8 cellular contexts compared by ENCODE assay signal in the genomic region with DNA sequence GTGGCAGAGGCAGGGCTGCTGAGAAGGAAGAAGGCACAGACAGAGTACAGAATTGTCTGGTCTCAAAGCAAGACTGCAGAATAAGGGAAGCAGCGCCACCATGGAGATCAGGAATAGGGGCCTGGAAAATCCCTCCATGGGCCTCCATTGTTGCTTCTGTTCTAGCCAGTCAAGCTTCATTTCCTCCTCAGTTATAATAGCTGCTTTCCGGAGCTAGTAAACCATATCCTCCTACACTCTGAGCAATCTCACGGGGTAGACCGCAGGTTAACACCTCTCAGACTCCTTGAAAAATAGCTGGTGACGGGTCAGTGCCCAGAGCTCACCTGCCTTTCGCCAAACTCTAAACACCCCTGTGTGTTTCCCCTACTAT. TPM values are rescaled to one million over a fixed set of nuclear protein-coding genes. Genes with fewer than 3 reads are reported as not detected.
A peak's percentile ranks its signal among the peaks of the same experiment; 100 is the strongest.
DNase-seq lines count a peak whose midpoint lies in the region; ATAC-seq, FAIRE-seq and TF ChIP-seq lines count a peak whose summit lies in the region.

No MANE protein-coding gene starts in this region.

- H3K27ac ChIP-seq in endothelial cell of umbilical vein (ENCODE audit: insufficient read depth, low read depth, low read length), result no peak overlapping the region

- H3K36me3 ChIP-seq in endothelial cell of umbilical vein (ENCODE audit: control insufficient read depth in 2 of 2, extremely low read depth in 1 of 2, insufficient read depth in 2 of 2, low read length in 2 of 2), result no peaks in the 10 kb centered on the region

- H3K4me3 ChIP-seq in endothelial cell of umbilical vein (replicated peaks in 1 of 3; ENCODE audit: insufficient read depth in 1 of 3, low read depth in 1 of 3, low read length in 3 of 3), result no peak overlapping the region

- no peaks in the 10 kb centered on the region for H3K79me2 ChIP-seq in endothelial cell of umbilical vein (ENCODE audit: control insufficient read depth, insufficient read depth, low read length)

- dilution Hi-C loops in endothelial cell of umbilical vein (cut with MboI; ENCODE audit: extremely low pct_ligation_motif_present, low sequenced_read_pairs), result no loop called here

- no TSS peak for BruUV-seq in endothelial cell of umbilical vein (replicated peaks; lab: Mats Ljungman, UMichigan)

- no peaks in the 10 kb centered on the region for H3K9me1 ChIP-seq in endothelial cell of umbilical vein (replicated peaks; ENCODE audit: control insufficient read depth, extremely low read depth, insufficient read depth, low read length)

- H3K4me2 ChIP-seq in endothelial cell of umbilical vein (ENCODE audit: insufficient read depth, low read length), result no peak overlapping the region

- CTCF ChIA-PET in endothelial cell of umbilical vein (lab: Charles Lee), result interaction anchor here (0.6 to 5.7 kb wide), 9 partner anchors 8 to 409 kb away, joined by 3 to 53 read pairs (median 3); partner anchors contain the start of gene HLA-DMA

- peak; percentile 46 for ATAC-seq in HG02970 (IDR thresholded peaks at IDR 0.05; ENCODE audit: low FRiP score, unreplicated experiment)

- H2AFZ ChIP-seq in endothelial cell of umbilical vein (ENCODE audit: low read depth, low read length), result peak overlapping the region; percentile 15

- peak; percentile 60 for DNase-seq in NK-92 treated with Interleukin-12 subunit alpha and Interleukin-12 subunit beta, amount 100 ng/mL, for 24 hours (lab: John Stamatoyannopoulos, UW)
- no peak for DNase-seq in NK-92 (lab: John Stamatoyannopoulos, UW; ENCODE audit: unreplicated experiment)
- peak; percentile 42 for DNase-seq in UCSD-AML1 (lab: John Stamatoyannopoulos, UW; ENCODE audit: unreplicated experiment)
- DNase-seq in endothelial cell of umbilical vein (ENCODE audit: low read depth, low spot score), result peak; percentile 68
- DNase-seq in stimulated activated CD8-positive, alpha-beta memory T cell treated with anti-CD3 and anti-CD28 coated beads, Interleukin-12 subunit alpha, Interleukin-12 subunit beta, amount 100 ng/mL, for 4 hours (ENCODE audit: low read depth), result peak; percentile 21
- DNase-seq in cerebellar cortex (ENCODE audit: low spot score), result no peak
- DNase-seq in NCI-H146 treated with DMSO at 0.1 percent for 48 hours (lab: John Stamatoyannopoulos, UW; ENCODE audit: unreplicated experiment), result no peak

- POLR2A ChIA-PET in endothelial cell of umbilical vein (lab: Charles Lee), result interaction anchor here (3.1 kb wide), 1 partner anchor 31 kb away, joined by 29 read pairs; no protein-coding TSS in a partner anchor

- no peak overlapping the region for H3K9ac ChIP-seq in endothelial cell of umbilical vein (replicated peaks; ENCODE audit: extremely low read depth, insufficient read depth, low read length)

- intact Hi-C loops in endothelial cell of umbilical vein (cut with micrococcal nuclease), result loop anchor here (2.0 kb wide), 1 partner anchor 25 kb away; no protein-coding TSS in a partner anchor

- no peaks in the 10 kb centered on the region for H4K20me1 ChIP-seq in endothelial cell of umbilical vein (replicated peaks; ENCODE audit: control insufficient read depth, extremely low read depth, insufficient read depth, low read length)

- no peak for TF ChIP-seq POLR2A in endothelial cell of umbilical vein (IDR thresholded peaks at IDR 0.05; ENCODE audit: low read depth, low read length)

- FAIRE-seq in endothelial cell of umbilical vein (lab: Jason Lieb, UNC), result no peak

- H3K9me3 ChIP-seq in endothelial cell of umbilical vein (replicated peaks; ENCODE audit: control insufficient read depth, insufficient read depth, low read length), result no peaks in the 10 kb centered on the region

- H3K27me3 ChIP-seq in endothelial cell of umbilical vein (ENCODE audit: control insufficient read depth in 2 of 2, insufficient read depth in 2 of 2, low read length in 2 of 2), result peaks cover 31 to 58% of the 10 kb centered on the region in 2 experiments

- peaks cover 7% of the 10 kb centered on the region for H3K4me1 ChIP-seq in endothelial cell of umbilical vein (ENCODE audit: control insufficient read depth, extremely low read depth, insufficient read depth, low read length)

- no peak for TF ChIP-seq CTCF in endothelial cell of umbilical vein (IDR thresholded peaks at IDR 0.05; ENCODE audit: extremely low read depth in 1 of 2, insufficient read depth in 1 of 2, low read depth in 1 of 2, low read length in 2 of 2)

TF ChIP-seq in endothelial cell of umbilical vein, 7 proteins besides CTCF, POLR2A, EP300 and RAD21:
- no peak for TF ChIP-seq FOS (IDR thresholded peaks at IDR 0.05; ENCODE audit: borderline replicate concordance, insufficient read depth, low read length)
- TF ChIP-seq MAX (IDR thresholded peaks at IDR 0.05; ENCODE audit: insufficient read depth, insufficient read length), result no peak
- no peak for TF ChIP-seq EZH2 (IDR thresholded peaks at IDR 0.05; ENCODE audit: borderline replicate concordance, low read depth, low read length, severe bottlenecking)
- no peak for TF ChIP-seq GATA2 (IDR thresholded peaks at IDR 0.05; ENCODE audit: insufficient read depth, insufficient read length, low read depth, low read length)
- no peak for TF ChIP-seq JUN (IDR thresholded peaks at IDR 0.05; ENCODE audit: borderline replicate concordance, insufficient read depth, insufficient read length, low read depth)
- TF ChIP-seq POLR2AphosphoS5 (IDR thresholded peaks at IDR 0.05; ENCODE audit: insufficient read depth, low read depth, low read length), result no peak

RNA-seq across cellular contexts. Expression of gene HLA-DMB, which starts 0.6 kb away (rescaled TPM):
- 0.39 TPM in 1 of 2 replicates, not detected in the other for total RNA-seq in endothelial cell of umbilical vein
- polyA plus RNA-seq in endothelial cell of umbilical vein, result 0.75 and 1.1 TPM in 2 replicates
- polyA plus RNA-seq in endothelial cell of umbilical vein (2011; cell fraction: cytosol; rRNA removed), result 0.71 and 0.87 TPM in 2 replicates
- polyA plus RNA-seq in endothelial cell of umbilical vein (2011; cell fraction: nucleus; rRNA removed), result 1.2 and 1.3 TPM in 2 replicates
- 0.16 and 0.27 TPM in 2 replicates for polyA plus RNA-seq in endothelial cell of umbilical vein (2012)
- polyA minus RNA-seq in endothelial cell of umbilical vein, result 0.34 and 0.45 TPM in 2 replicates
- polyA minus RNA-seq in endothelial cell of umbilical vein (2011; cell fraction: cytosol; rRNA and poly(A)+ RNA removed), result not detected
- polyA minus RNA-seq in endothelial cell of umbilical vein (2011; cell fraction: nucleus; rRNA and poly(A)+ RNA removed), result 0.72 TPM in 1 of 2 replicates, not detected in the other

RNA-seq across cellular contexts. Expression of gene HLA-DMA, which starts 11.5 kb away (rescaled TPM):
- 0.53 and 1.2 TPM in 2 replicates for total RNA-seq in endothelial cell of umbilical vein
- 7.7 and 10.9 TPM in 2 replicates for polyA plus RNA-seq in endothelial cell of umbilical vein
- polyA plus RNA-seq in endothelial cell of umbilical vein (2011; cell fraction: cytosol; rRNA removed), result 3.0 and 3.7 TPM in 2 replicates
- 11.6 and 14.0 TPM in 2 replicates for polyA plus RNA-seq in endothelial cell of umbilical vein (2011; cell fraction: nucleus; rRNA removed)
- 0.84 and 1.6 TPM in 2 replicates for polyA plus RNA-seq in endothelial cell of umbilical vein (2012)
- 5.4 and 5.5 TPM in 2 replicates for polyA minus RNA-seq in endothelial cell of umbilical vein
- polyA minus RNA-seq in endothelial cell of umbilical vein (2011; cell fraction: cytosol; rRNA and poly(A)+ RNA removed), result 1.2 TPM
- 3.9 and 4.0 TPM in 2 replicates for polyA minus RNA-seq in endothelial cell of umbilical vein (2011; cell fraction: nucleus; rRNA and poly(A)+ RNA removed)

RNA-seq across cellular contexts. Expression of gene BRD2, which starts 27.0 kb away (rescaled TPM):
- 187 and 197 TPM in 2 replicates for total RNA-seq in endothelial cell of umbilical vein
- 114 and 131 TPM in 2 replicates for polyA plus RNA-seq in endothelial cell of umbilical vein
- 127 and 138 TPM in 2 replicates for polyA plus RNA-seq in endothelial cell of umbilical vein (2011; cell fraction: cytosol; rRNA removed)
- polyA plus RNA-seq in endothelial cell of umbilical vein (2011; cell fraction: nucleus; rRNA removed), result 486 and 501 TPM in 2 replicates
- 101 and 133 TPM in 2 replicates for polyA plus RNA-seq in endothelial cell of umbilical vein (2012)
- 110 and 118 TPM in 2 replicates for polyA minus RNA-seq in endothelial cell of umbilical vein
- polyA minus RNA-seq in endothelial cell of umbilical vein (2011; cell fraction: cytosol; rRNA and poly(A)+ RNA removed), result 64.9 TPM
- polyA minus RNA-seq in endothelial cell of umbilical vein (2011; cell fraction: nucleus; rRNA and poly(A)+ RNA removed), result 159 and 195 TPM in 2 replicates

Comparison
In these comparisons a context has a peak if more than half of its experiments do, and no peak if none do; other contexts are left out.
1. DNase-seq: peak in NK-92 treated with Interleukin-12 subunit alpha and Interleukin-12 subunit beta, amount 100 ng/mL, for 24 hours (single experiment), UCSD-AML1 (single experiment), endothelial cell of umbilical vein (single experiment) and stimulated activated CD8-positive, alpha-beta memory T cell treated with anti-CD3 and anti-CD28 coated beads, Interleukin-12 subunit alpha, Interleukin-12 subunit beta, amount 100 ng/mL, for 4 hours (single experiment); none in NK-92 (single experiment), cerebellar cortex (single experiment) and NCI-H146 treated with DMSO at 0.1 percent for 48 hours (single experiment).